In the genomic region with DNA sequence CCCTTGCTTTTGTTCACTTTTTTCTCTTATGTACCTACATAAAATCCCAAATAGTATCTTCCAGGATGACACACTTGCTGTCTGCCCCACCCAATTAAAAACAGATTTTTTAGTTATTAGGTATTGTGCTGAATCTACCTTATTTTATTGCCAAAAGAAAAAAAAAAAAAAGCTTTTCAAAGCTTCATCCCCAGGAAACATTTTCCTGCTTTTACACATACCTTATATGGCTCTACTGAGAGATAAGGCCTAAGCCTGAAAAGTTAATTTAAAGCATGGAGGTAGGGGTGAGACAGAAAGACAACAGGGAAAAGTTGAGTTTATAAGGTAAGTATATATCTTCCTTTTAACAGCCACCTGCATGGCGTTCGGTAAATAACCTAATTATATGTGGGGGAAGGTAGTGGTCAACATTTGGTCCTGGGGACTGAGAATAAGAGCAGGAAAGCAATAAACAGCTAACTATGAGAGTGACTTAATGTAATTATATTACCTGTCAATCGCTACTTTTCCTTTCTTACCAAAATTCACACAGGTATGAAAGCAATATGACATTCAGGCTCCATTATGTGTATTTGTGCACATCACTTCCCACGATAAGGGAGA, we compare ENCODE assay signal across 8 cellular contexts. TPM values are rescaled to one million over a fixed set of nuclear protein-coding genes. Genes with fewer than 3 reads are reported as not detected.
DNase-seq lines count a peak whose midpoint lies in the region; ATAC-seq lines count a peak whose summit lies in the region.

No MANE protein-coding gene starts in this region.

- no peaks in the 10 kb centered on the region for H3K36me3 ChIP-seq in iPS-15b (ENCODE audit: control insufficient read depth, insufficient read depth, low read length)

- peaks cover 55% of the 10 kb centered on the region for H3K4me1 Mint-ChIP-seq in activated T-cell treated with anti-CD3 and anti-CD28 coated beads, Interleukin-2, amount 50 U/mL, for 72 hours (ENCODE audit: low read depth)
- peaks cover 54% of the 10 kb centered on the region for H3K4me1 Mint-ChIP-seq in activated CD4-positive, alpha-beta memory T cell treated with anti-CD3 and anti-CD28 coated beads for 36 hours (ENCODE audit: low read depth)

- POLR2A ChIA-PET in activated CD4-positive, alpha-beta memory T cell treated with anti-CD3 and anti-CD28 coated beads for 36 hours (lab: Charles Lee) = interaction anchor here (4.7 kb wide), 1 partner anchor 42 kb away, joined by 118 read pairs; a partner anchor contains a TSS

- peak overlapping the region; percentile 47 for H3K4me3 ChIP-seq in iPS-15b (ENCODE audit: low read depth, low read length)

- no peaks in the 10 kb centered on the region for H3K9me3 Mint-ChIP-seq in activated T-cell treated with anti-CD3 and anti-CD28 coated beads, Interleukin-2, amount 50 U/mL, for 72 hours
- no peaks in the 10 kb centered on the region for H3K9me3 Mint-ChIP-seq in activated CD4-positive, alpha-beta memory T cell treated with anti-CD3 and anti-CD28 coated beads for 36 hours

- peaks cover 27% of the 10 kb centered on the region for H3K4me1 ChIP-seq in iPS-15b (ENCODE audit: control insufficient read depth, insufficient read depth, low read length)

- no peak for DNase-seq in activated T-cell treated with anti-CD3 and anti-CD28 coated beads, Interleukin-2, amount 50 U/mL, for 72 hours
- DNase-seq in activated T-cell treated with anti-CD3 and anti-CD28 coated beads, Interleukin-2, amount 50 U/mL, for 1 hour = no peak
- no peak for DNase-seq in activated CD4-positive, alpha-beta memory T cell treated with anti-CD3 and anti-CD28 coated beads for 36 hours
- DNase-seq in superior temporal gyrus (ENCODE audit: extremely low spot score) = peak; percentile 9
- DNase-seq in HUDEP-2 (lab: John Stamatoyannopoulos, UW; ENCODE audit: unreplicated experiment in 76 of 76) = no peak
- DNase-seq in stimulated activated CD4-positive, alpha-beta T cell treated with anti-CD3 and anti-CD28 coated beads, Interleukin-4, amount 100 ng/mL, for 4 hours = no peak

- no peaks in the 10 kb centered on the region for H3K27me3 Mint-ChIP-seq in activated T-cell treated with anti-CD3 and anti-CD28 coated beads, Interleukin-2, amount 50 U/mL, for 72 hours (ENCODE audit: low read depth)
- H3K27me3 Mint-ChIP-seq in activated CD4-positive, alpha-beta memory T cell treated with anti-CD3 and anti-CD28 coated beads for 36 hours = no peaks in the 10 kb centered on the region

- no peaks in the 10 kb centered on the region for H3K9me3 ChIP-seq in iPS-15b (ENCODE audit: control insufficient read depth, insufficient read depth, low read length)

- H3K27me3 ChIP-seq in iPS-15b (ENCODE audit: control insufficient read depth, insufficient read depth, low read length) = no peaks in the 10 kb centered on the region

- peak overlapping the region; percentile 61 for H3K27ac Mint-ChIP-seq in activated T-cell treated with anti-CD3 and anti-CD28 coated beads, Interleukin-2, amount 50 U/mL, for 72 hours
- peak overlapping the region; percentile 82 for H3K27ac Mint-ChIP-seq in activated CD4-positive, alpha-beta memory T cell treated with anti-CD3 and anti-CD28 coated beads for 36 hours

- CTCF ChIA-PET in activated CD4-positive, alpha-beta memory T cell treated with anti-CD3 and anti-CD28 coated beads for 36 hours (lab: Charles Lee) = no interaction called here

- H3K9ac ChIP-seq in iPS-15b (ENCODE audit: low read depth, low read length) = peak overlapping the region; percentile 51

- intact Hi-C loops in activated CD4-positive, alpha-beta memory T cell treated with anti-CD3 and anti-CD28 coated beads for 36 hours (cut with micrococcal nuclease) = no loop called here

- peaks cover 7 to 37% of the 10 kb centered on the region in 2 donors for H3K36me3 Mint-ChIP-seq in activated T-cell treated with anti-CD3 and anti-CD28 coated beads, Interleukin-2, amount 50 U/mL, for 72 hours (ENCODE audit: insufficient read depth in 2 of 2)
- H3K36me3 Mint-ChIP-seq in activated CD4-positive, alpha-beta memory T cell treated with anti-CD3 and anti-CD28 coated beads for 36 hours = peaks cover 8% of the 10 kb centered on the region

- peak overlapping the region; percentile 87 to 89 for H3K4me3 Mint-ChIP-seq in activated T-cell treated with anti-CD3 and anti-CD28 coated beads, Interleukin-2, amount 50 U/mL, for 72 hours
- H3K4me3 Mint-ChIP-seq in activated CD4-positive, alpha-beta memory T cell treated with anti-CD3 and anti-CD28 coated beads for 36 hours = peak overlapping the region; percentile 48

- no peak for ATAC-seq in activated T-cell treated with anti-CD3 and anti-CD28 coated beads, Interleukin-2, amount 50 U/mL, for 72 hours (replicated peaks in 1 of 2)
- ATAC-seq in HG02885 (IDR thresholded peaks at IDR 0.05; ENCODE audit: poor library complexity, unreplicated experiment) = no peak

RNA-seq across cellular contexts. Expression of gene BOLA1, which starts 54.6 kb away (rescaled TPM):
- 10 to 100 TPM; 26.9 to 29.4 TPM for total RNA-seq in activated T-cell treated with anti-CD3 and anti-CD28 coated beads, Interleukin-2, amount 50 U/mL, for 72 hours
- total RNA-seq in activated CD4-positive, alpha-beta memory T cell treated with anti-CD3 and anti-CD28 coated beads for 36 hours = 10 to 100 TPM; 27.9 to 29.6 TPM
